Comparison of ENCODE assay signal across 9 cellular contexts in genomic region chr14:69592923-69593677, GRCh38. TPM values are rescaled to one million over a fixed set of nuclear protein-coding genes. Genes with fewer than 3 reads are reported as not detected.
DNase-seq lines count a peak whose midpoint lies in the region; ATAC-seq, FAIRE-seq and TF ChIP-seq lines count a peak whose summit lies in the region.
"Had no signal": no experiment of that assay in that cellular context is flagged by ENCODE, and none has a peak within 500 bp of the region (broad histone marks: within the 10 kb centered on the region; RNA-seq: fewer than 3 reads in every experiment).

No MANE protein-coding gene starts in this region.

- TF ChIP-seq POLR2A in tibial nerve (IDR thresholded peaks at IDR 0.05) = no peak

- peak; percentile 69 for DNase-seq in LHCN-M2 (ENCODE audit: low read depth)
- peak; percentile 65 for DNase-seq in astrocyte of the spinal cord (ENCODE audit: low read depth, low spot score)
- DNase-seq in keratinocyte (ENCODE audit: low read depth, low spot score) = no peak
- DNase-seq in tibial nerve (ENCODE audit: low spot score in 2 of 2) = peak; percentile 36 to 46
- DNase-seq in upper lobe of right lung = no peak
- no peak for DNase-seq in PC-9
- no peak for DNase-seq in MV-4-11 (lab: John Stamatoyannopoulos, UW)
- DNase-seq in activated gamma-delta T cell (lab: John Stamatoyannopoulos, UW) = no peak
- DNase-seq: activated T-cell treated with anti-CD3 and anti-CD28 coated beads for 4 hours had no signal

- no peaks in the 10 kb centered on the region for H3K9me2 ChIP-seq in PC-9 (ENCODE audit: insufficient read depth)

- H3K79me2 ChIP-seq in keratinocyte (ENCODE audit: control insufficient read depth, insufficient read depth, low read length) (no peaks in the 10 kb centered on the region), PC-9 (ENCODE audit: low read depth) (no peaks in the 10 kb centered on the region)

- TF ChIP-seq EP300 in tibial nerve (IDR thresholded peaks at IDR 0.05) = no peak

- in situ Hi-C loops in astrocyte of the spinal cord (cut with HindIII; ENCODE audit: low sequenced_read_pairs) = no loop called here

- no peak for ATAC-seq in upper lobe of right lung

- FAIRE-seq in keratinocyte (lab: Jason Lieb, UNC) = peak; percentile 5

- H4K20me1 ChIP-seq in keratinocyte (ENCODE audit: control insufficient read depth, extremely low read depth, insufficient read depth, low read length) (no peaks in the 10 kb centered on the region), PC-9 (ENCODE audit: insufficient read depth) (no peaks in the 10 kb centered on the region)

- CTCF ChIA-PET in PC-9 (lab: Charles Lee) = interaction anchor here (1.1 kb wide), 1 partner anchor 19 kb away, joined by 3 read pairs; the partner anchor contains the start of gene CCDC177

- TF ChIP-seq CTCF in astrocyte of the spinal cord (IDR thresholded peaks at IDR 0.05; ENCODE audit: low read depth, low read length) = no peak
- no peak for TF ChIP-seq CTCF in keratinocyte (optimal IDR thresholded peaks at IDR 0.05 in 1 of 3, IDR thresholded peaks at IDR 0.05 in 1 of 3, conservative IDR thresholded peaks at IDR 0.05 in 1 of 3; ENCODE audit: extremely low read depth in 1 of 3, insufficient read depth in 2 of 3, low read length in 3 of 3)
- no peak for TF ChIP-seq CTCF in tibial nerve (IDR thresholded peaks at IDR 0.05)
- no peak for TF ChIP-seq CTCF in upper lobe of right lung (IDR thresholded peaks at IDR 0.05)
- no peak for TF ChIP-seq CTCF in PC-9 (conservative IDR thresholded peaks at IDR 0.05)

- H3K9ac ChIP-seq in keratinocyte (ENCODE audit: control insufficient read depth, extremely low read depth, insufficient read depth, low read length) = no peak overlapping the region

- POLR2A ChIA-PET in PC-9 (lab: Charles Lee; ENCODE audit: unreplicated experiment) = interaction anchor here (0.6 kb wide), 1 partner anchor 1249 kb away, joined by 4 read pairs; no protein-coding TSS in a partner anchor

- intact Hi-C loops in upper lobe of right lung (cut with DNase I) = no loop called here
- intact Hi-C loops in PC-9 (cut with micrococcal nuclease; ENCODE audit: unreplicated experiment) = no loop called here

- no peaks in the 10 kb centered on the region for H3K9me1 ChIP-seq in keratinocyte (ENCODE audit: control insufficient read depth, extremely low read depth, insufficient read depth, low read length)

- H3K27ac ChIP-seq in keratinocyte (ENCODE audit: control insufficient read depth, insufficient read depth, low read length) = no peak overlapping the region
- peak overlapping the region in 1 of 4 donors; percentile 33 for H3K27ac ChIP-seq in tibial nerve
- H3K27ac ChIP-seq in upper lobe of right lung = no peak overlapping the region
- no peak overlapping the region for H3K27ac ChIP-seq in PC-9

- no peaks in the 10 kb centered on the region for H3F3A ChIP-seq in PC-9 (ENCODE audit: insufficient read depth, low read depth)

- H3K4me2 ChIP-seq in keratinocyte (ENCODE audit: control insufficient read depth, extremely low read depth, insufficient read depth, low read depth, low read length) (peak overlapping the region; percentile 37), PC-9 (no peak overlapping the region)

- dilution Hi-C loops in keratinocyte (cut with MboI; ENCODE audit: extremely low pct_ligation_motif_present, low sequenced_read_pairs) = no loop called here

- H2AFZ ChIP-seq in keratinocyte (ENCODE audit: control insufficient read depth, low read length) (peak overlapping the region; percentile 39), PC-9 (no peak overlapping the region)

- no peak overlapping the region for H3K4me3 ChIP-seq in astrocyte of the spinal cord (ENCODE audit: low read depth, low read length)
- peak overlapping the region in 2 of 3 experiments; percentile 9 to 41 for H3K4me3 ChIP-seq in keratinocyte (ENCODE audit: control insufficient read depth in 2 of 3, extremely low read depth in 1 of 3, insufficient read depth in 2 of 3, low read depth in 1 of 3, low read length in 3 of 3)
- H3K4me3 ChIP-seq in tibial nerve = no peak overlapping the region
- H3K4me3 ChIP-seq in upper lobe of right lung = no peak overlapping the region
- H3K4me3 ChIP-seq in PC-9 = no peak overlapping the region

- no TSS peak for BruUV-seq in PC-9 (replicated peaks; lab: Mats Ljungman, UMichigan)

- no peaks in the 10 kb centered on the region for H3K36me3 ChIP-seq in keratinocyte (ENCODE audit: control insufficient read depth in 2 of 2, extremely low read depth in 1 of 2, insufficient read depth in 2 of 2, low read length in 2 of 2)
- no peaks in the 10 kb centered on the region for H3K36me3 ChIP-seq in tibial nerve
- H3K36me3 ChIP-seq in upper lobe of right lung = no peaks in the 10 kb centered on the region
- H3K36me3 ChIP-seq in PC-9 (ENCODE audit: low read depth) = no peaks in the 10 kb centered on the region

- peaks cover 12% of the 10 kb centered on the region for H3K4me1 ChIP-seq in keratinocyte (ENCODE audit: control insufficient read depth, extremely low read depth, insufficient read depth, low read length)
- peaks cover 0 to 11% (median 4%) of the 10 kb centered on the region in 4 donors for H3K4me1 ChIP-seq in tibial nerve
- no peaks in the 10 kb centered on the region for H3K4me1 ChIP-seq in upper lobe of right lung
- no peaks in the 10 kb centered on the region for H3K4me1 ChIP-seq in PC-9 (replicated peaks; ENCODE audit: insufficient read depth)

- WGBS in tibial nerve, 2 donors = 38 to 42% methylated on average over 7 of the region's 7 CpGs

- H3K9me3 ChIP-seq in keratinocyte (ENCODE audit: control insufficient read depth, low read depth, low read length) = no peaks in the 10 kb centered on the region
- H3K9me3 ChIP-seq in tibial nerve = no peaks in the 10 kb centered on the region
- no peaks in the 10 kb centered on the region for H3K9me3 ChIP-seq in upper lobe of right lung
- no peaks in the 10 kb centered on the region for H3K9me3 ChIP-seq in PC-9 (ENCODE audit: insufficient read depth, low read depth)

- H3K27me3 ChIP-seq in keratinocyte (ENCODE audit: control insufficient read depth, extremely low read depth, insufficient read depth, low read length) (no peaks in the 10 kb centered on the region), tibial nerve (no peaks in the 10 kb centered on the region), upper lobe of right lung (no peaks in the 10 kb centered on the region), PC-9 (ENCODE audit: insufficient read depth, low read depth) (no peaks in the 10 kb centered on the region)

RNA-seq across cellular contexts. Expression of gene SUSD6, which starts 18.3 kb away (rescaled TPM):
- total RNA-seq in LHCN-M2 (2014; rRNA removed) (4.9 and 6.8 TPM in 2 replicates), tibial nerve (10 to 100 TPM; 54.4 to 66.3 (median 57.7) TPM), upper lobe of right lung (87.5 TPM), PC-9 (2021) (24.1 and 43.3 TPM in 2 replicates)
- polyA plus RNA-seq in LHCN-M2 (2012) = 5.1 TPM
- 10.5 to 12.8 TPM (median 12.0 TPM) in 3 replicates for polyA plus RNA-seq in keratinocyte
- 9.1 TPM for polyA plus RNA-seq in keratinocyte (2011; ENCODE audit: low read depth)
- 4.2 and 5.2 TPM in 2 replicates for polyA plus RNA-seq in keratinocyte (2011; cell fraction: cytosol; rRNA removed)
- 42.5 and 45.1 TPM in 2 replicates for polyA plus RNA-seq in keratinocyte (2011; cell fraction: nucleus; rRNA removed)
- polyA plus RNA-seq in keratinocyte (2012; ENCODE audit: low replicate concordance) = 9.9 and 16.3 TPM in 2 replicates
- 17.4 to 22.2 TPM (median 19.8 TPM) in 3 replicates for polyA minus RNA-seq in keratinocyte
- 7.5 TPM for polyA minus RNA-seq in keratinocyte (2011; cell fraction: cytosol; rRNA and poly(A)+ RNA removed)
- polyA minus RNA-seq in keratinocyte (2011; cell fraction: nucleus; rRNA and poly(A)+ RNA removed) = 26.7 and 33.3 TPM in 2 replicates

RNA-seq across cellular contexts. Expression of gene CCDC177, which starts 18.4 kb away (rescaled TPM):
- total RNA-seq in LHCN-M2 (2014; rRNA removed) (not detected in 2 replicates), tibial nerve (not detected), upper lobe of right lung (not detected), PC-9 (2021) (not detected in 2 replicates)
- polyA plus RNA-seq in LHCN-M2 (2012) = not detected
- polyA plus RNA-seq in keratinocyte = not detected in 3 replicates
- polyA plus RNA-seq in keratinocyte (2011; ENCODE audit: low read depth) = not detected
- polyA plus RNA-seq in keratinocyte (2011; cell fraction: cytosol; rRNA removed) = not detected in 2 replicates
- not detected in 2 replicates for polyA plus RNA-seq in keratinocyte (2011; cell fraction: nucleus; rRNA removed)
- polyA plus RNA-seq in keratinocyte (2012; ENCODE audit: low replicate concordance) = 0.03 TPM in 1 of 2 replicates, not detected in the other
- polyA minus RNA-seq in keratinocyte = not detected in 3 replicates
- not detected for polyA minus RNA-seq in keratinocyte (2011; cell fraction: cytosol; rRNA and poly(A)+ RNA removed)
- not detected in 2 replicates for polyA minus RNA-seq in keratinocyte (2011; cell fraction: nucleus; rRNA and poly(A)+ RNA removed)

Comparison
In these comparisons a context has a peak if more than half of its experiments do, and no peak if none do; other contexts are left out.
1. DNase-seq: peak in LHCN-M2 (single experiment), astrocyte of the spinal cord (single experiment) and tibial nerve (2 of 2); none in keratinocyte (single experiment), upper lobe of right lung (single experiment), PC-9 (0 of 2), MV-4-11 (single experiment) and activated gamma-delta T cell (single experiment).
2. H3K4me3 ChIP-seq: peak in keratinocyte (2 of 3); none in astrocyte of the spinal cord (single experiment), tibial nerve (0 of 4), upper lobe of right lung (single experiment) and PC-9 (single experiment).